Comparison of ENCODE assay signal across 9 cellular contexts in the genomic region with DNA sequence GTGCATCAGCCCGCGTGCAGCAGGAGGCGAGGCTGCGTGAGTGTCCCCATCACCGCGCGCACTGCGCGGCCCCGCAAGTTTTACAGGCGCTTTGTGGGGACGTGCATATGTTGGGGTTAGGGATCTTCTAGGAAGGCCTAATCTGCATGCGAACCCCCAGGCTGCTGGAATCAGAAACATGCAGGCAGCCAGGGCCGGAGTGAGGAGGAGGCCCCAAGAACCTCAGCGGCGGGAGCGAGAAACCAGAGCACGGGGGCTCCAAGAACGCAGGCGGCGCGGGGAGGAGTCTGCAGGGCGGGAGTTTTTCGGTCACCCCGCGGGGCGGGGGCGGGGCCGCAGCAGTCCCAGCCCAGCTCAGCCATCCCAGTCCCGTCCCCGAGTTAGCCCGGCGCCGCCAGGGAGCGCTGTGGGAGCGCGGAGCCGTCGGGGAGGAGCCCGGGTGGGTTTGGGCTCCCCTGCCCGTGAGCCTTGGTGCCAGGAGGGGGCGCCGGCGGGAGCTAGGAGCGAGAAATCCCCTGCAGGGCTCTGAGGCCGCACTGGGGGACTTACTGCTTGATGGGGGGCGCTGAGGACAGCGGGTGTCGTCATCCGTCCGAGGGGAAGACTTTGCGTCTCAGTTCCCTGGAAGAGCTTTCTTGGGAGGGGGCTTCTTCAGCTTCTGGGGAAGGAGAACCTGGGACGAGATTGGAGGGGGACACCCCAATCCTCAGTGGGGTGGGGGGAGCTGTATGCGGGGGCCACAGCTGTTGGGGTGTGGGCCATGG. TPM values are rescaled to one million over a fixed set of nuclear protein-coding genes. Genes with fewer than 3 reads are reported as not detected.
DNase-seq lines count a peak whose midpoint lies in the region; ATAC-seq and TF ChIP-seq lines count a peak whose summit lies in the region.
"Had no signal": no experiment of that assay in that cellular context is flagged by ENCODE, and none has a peak within 500 bp of the region (broad histone marks: within the 10 kb centered on the region; RNA-seq: fewer than 3 reads in every experiment).

No MANE protein-coding gene starts in this region.

- CTCF ChIA-PET in PC-3 (lab: Charles Lee): interaction anchor here (0.5 to 1.7 kb wide), 17 partner anchors 10 to 1573 kb away, joined by 3 to 27 read pairs (median 6); partner anchors contain the start of genes CAPS, NDUFA11 and VMAC

- H3K9me3 Mint-ChIP-seq in naive thymus-derived CD8-positive, alpha-beta T cell: no peaks in the 10 kb centered on the region

- H3K36me3 Mint-ChIP-seq in naive thymus-derived CD8-positive, alpha-beta T cell: no peaks in the 10 kb centered on the region

- H3K4me1 Mint-ChIP-seq in naive thymus-derived CD8-positive, alpha-beta T cell: peaks cover 14 to 27% (median 25%) of the 10 kb centered on the region in 4 donors

- H3K27me3 Mint-ChIP-seq in naive thymus-derived CD8-positive, alpha-beta T cell: peaks cover 6 to 18% (median 14%) of the 10 kb centered on the region in 5 donors

- H3K4me3 Mint-ChIP-seq in naive thymus-derived CD8-positive, alpha-beta T cell: peak overlapping the region; percentile 70 to 86 (median 79)

- ATAC-seq in GM19468 (IDR thresholded peaks at IDR 0.05; ENCODE audit: extremely low read depth, unreplicated experiment): peak; percentile 60
- ATAC-seq in PC-3: peak; percentile 91
- peak; percentile 72 for ATAC-seq in esophagus mucosa
- ATAC-seq in naive thymus-derived CD8-positive, alpha-beta T cell: peak; percentile 94 to 96

- H3K9me3 ChIP-seq in BLaER1: no peaks in the 10 kb centered on the region
- H3K9me3 ChIP-seq in PC-3 (ENCODE audit: low read length): no peaks in the 10 kb centered on the region

- no peak overlapping the region for H3K9ac ChIP-seq in BLaER1
- H3K9ac ChIP-seq in PC-3 (ENCODE audit: low read length): peak overlapping the region; percentile 44

- peak; percentile 87 for DNase-seq in Jurkat, Clone E6-1 (ENCODE audit: low read depth, low spot score)
- DNase-seq in PC-3: peak; percentile 98
- peak; percentile 82 for DNase-seq in activated T-cell treated with anti-CD3 and anti-CD28 coated beads for 4 hours
- DNase-seq in naive thymus-derived CD8-positive, alpha-beta T cell: peak; percentile 85 to 98 (median 93)
- DNase-seq in stimulated activated naive CD4-positive, alpha-beta T cell treated with Interleukin-2 at 50 U/mL for 16 hours (lab: John Stamatoyannopoulos, UW): peak; percentile 90

- POLR2A ChIA-PET in PC-3 (lab: Charles Lee; ENCODE audit: unreplicated experiment): interaction anchor here (0.6 kb wide), 2 partner anchors 20 to 294 kb away, joined by 3 read pairs; no protein-coding TSS in a partner anchor
- POLR2A ChIA-PET in naive thymus-derived CD8-positive, alpha-beta T cell (lab: Charles Lee): interaction anchor here (0.6 to 1.8 kb wide), 12 partner anchors 13 to 1086 kb away, joined by 3 to 23 read pairs (median 4); partner anchors contain the start of genes DENND1C, DUS3L, NDUFA11 and RANBP3

- H3K27me3 ChIP-seq in BLaER1 (peaks cover 34% of the 10 kb centered on the region), PC-3 (ENCODE audit: low read length) (no peaks in the 10 kb centered on the region)

- H3K4me2 ChIP-seq in BLaER1 (peak overlapping the region; percentile 90), PC-3 (ENCODE audit: low read length) (peak overlapping the region; percentile 85)

- peak; percentile 100 for TF ChIP-seq CTCF in PC-3 (conservative IDR thresholded peaks at IDR 0.05; ENCODE audit: low read depth, low read length)

- H3K36me3 ChIP-seq in BLaER1 (no peaks in the 10 kb centered on the region), PC-3 (ENCODE audit: low read depth, low read length) (no peaks in the 10 kb centered on the region)

- no peaks in the 10 kb centered on the region for H3F3A ChIP-seq in PC-3 (ENCODE audit: low read length, unreplicated experiment)

- H3K27ac Mint-ChIP-seq in naive thymus-derived CD8-positive, alpha-beta T cell: peak overlapping the region in 8 of 10 donors; percentile 55 to 91 (median 80)

- H4K20me1 ChIP-seq in BLaER1 (no peaks in the 10 kb centered on the region), PC-3 (ENCODE audit: low read length) (no peaks in the 10 kb centered on the region)

- no peaks in the 10 kb centered on the region for H3K79me2 ChIP-seq in PC-3 (ENCODE audit: low read length)

- 0 out of 2 replicates have a peak overlapping the region, but pooled peaks have one; percentile 8 for H3K27ac ChIP-seq in BLaER1
- H3K27ac ChIP-seq in PC-3 (ENCODE audit: low read length): no peak overlapping the region

- intact Hi-C loops in PC-3 (cut with micrococcal nuclease): loop anchor here (2.0 to 5.0 kb wide), 2 partner anchors 89 to 218 kb away; no protein-coding TSS in a partner anchor

- BruUV-seq in PC-3 (replicated peaks; lab: Mats Ljungman, UMichigan): no TSS peak

- H3K4me3 ChIP-seq in BLaER1 (peak overlapping the region; percentile 60), PC-3 (ENCODE audit: low read length) (peak overlapping the region; percentile 58)
- peak overlapping the region; percentile 37 for H3K4me3 ChIP-seq in Jurkat, Clone E6-1 (ENCODE audit: low read length)

- no peaks in the 10 kb centered on the region for H3K9me2 ChIP-seq in PC-3 (replicated peaks; ENCODE audit: low read length)

- peak overlapping the region; percentile 90 for H2AFZ ChIP-seq in PC-3 (ENCODE audit: low read length)

- peaks cover 66% of the 10 kb centered on the region for H3K4me1 ChIP-seq in BLaER1
- H3K4me1 ChIP-seq in PC-3 (ENCODE audit: insufficient read depth, low read length): peaks cover 12% of the 10 kb centered on the region

RNA-seq across cellular contexts. Expression of gene NRTN, which starts 0.9 kb away (rescaled TPM):
- 6.9 TPM for polyA plus RNA-seq in Jurkat, Clone E6-1 (2012; ENCODE audit: insufficient read depth, insufficient read length)
- total RNA-seq in PC-3 (2014; rRNA removed): 3.9 and 8.8 TPM in 2 replicates
- 2.7 TPM for total RNA-seq in esophagus mucosa
- total RNA-seq in naive thymus-derived CD8-positive, alpha-beta T cell: under 1 TPM; 0.82 to 0.88 TPM
- under 1 TPM; 0.19 to 0.88 (median 0.81) TPM for polyA plus RNA-seq in naive thymus-derived CD8-positive, alpha-beta T cell

RNA-seq across cellular contexts. Expression of gene DUS3L, which starts 13.0 kb away (rescaled TPM):
- polyA plus RNA-seq in Jurkat, Clone E6-1 (2012; ENCODE audit: insufficient read depth, insufficient read length): 84.4 TPM
- total RNA-seq in PC-3 (2014; rRNA removed) (118 and 148 TPM in 2 replicates), esophagus mucosa (24.2 TPM)
- total RNA-seq in naive thymus-derived CD8-positive, alpha-beta T cell: 100 to 1,000 TPM; 113 to 116 TPM
- 10 to 100 TPM; 26.3 to 43.2 (median 41.1) TPM for polyA plus RNA-seq in naive thymus-derived CD8-positive, alpha-beta T cell

RNA-seq across cellular contexts. Expression of gene PRR22, which starts 19.4 kb away (rescaled TPM):
- polyA plus RNA-seq in Jurkat, Clone E6-1 (2012; ENCODE audit: insufficient read depth, insufficient read length): 7.1 TPM
- total RNA-seq in PC-3 (2014; rRNA removed) (3.5 and 5.6 TPM in 2 replicates), esophagus mucosa (1.8 TPM)
- total RNA-seq in naive thymus-derived CD8-positive, alpha-beta T cell: 1 to 10 TPM; 8.9 to 10.0 TPM
- polyA plus RNA-seq in naive thymus-derived CD8-positive, alpha-beta T cell: not detected

RNA-seq across cellular contexts. Expression of gene FUT6, which starts 35.6 kb away (rescaled TPM):
- not detected for polyA plus RNA-seq in Jurkat, Clone E6-1 (2012; ENCODE audit: insufficient read depth, insufficient read length)
- total RNA-seq in PC-3 (2014; rRNA removed): 0.69 TPM in 1 of 2 replicates, not detected in the other
- total RNA-seq in esophagus mucosa: 56.9 TPM
- not detected for total RNA-seq in naive thymus-derived CD8-positive, alpha-beta T cell
- not detected for polyA plus RNA-seq in naive thymus-derived CD8-positive, alpha-beta T cell
- total RNA-seq: T-helper 1 cell treated with Interleukin-12 subunit alpha and Interleukin-12 subunit beta and Interleukin-4 antibody, amounts not matched to agents 30 ng/mL and 1 ng/mL, for 36 hours had no signal

RNA-seq across cellular contexts. Expression of gene FUT3, which starts 47.3 kb away (rescaled TPM):
- not detected for polyA plus RNA-seq in Jurkat, Clone E6-1 (2012; ENCODE audit: insufficient read depth, insufficient read length)
- total RNA-seq in PC-3 (2014; rRNA removed) (7.7 and 7.8 TPM in 2 replicates), esophagus mucosa (104 TPM)
- under 1 TPM in 1 of 2 experiments, not detected in 1; 0.16 TPM for total RNA-seq in naive thymus-derived CD8-positive, alpha-beta T cell
- not detected for polyA plus RNA-seq in naive thymus-derived CD8-positive, alpha-beta T cell
- total RNA-seq: T-helper 1 cell treated with Interleukin-12 subunit alpha and Interleukin-12 subunit beta and Interleukin-4 antibody, amounts not matched to agents 30 ng/mL and 1 ng/mL, for 36 hours had no signal
